21 cellular contexts compared by ENCODE assay signal in the genomic region with DNA sequence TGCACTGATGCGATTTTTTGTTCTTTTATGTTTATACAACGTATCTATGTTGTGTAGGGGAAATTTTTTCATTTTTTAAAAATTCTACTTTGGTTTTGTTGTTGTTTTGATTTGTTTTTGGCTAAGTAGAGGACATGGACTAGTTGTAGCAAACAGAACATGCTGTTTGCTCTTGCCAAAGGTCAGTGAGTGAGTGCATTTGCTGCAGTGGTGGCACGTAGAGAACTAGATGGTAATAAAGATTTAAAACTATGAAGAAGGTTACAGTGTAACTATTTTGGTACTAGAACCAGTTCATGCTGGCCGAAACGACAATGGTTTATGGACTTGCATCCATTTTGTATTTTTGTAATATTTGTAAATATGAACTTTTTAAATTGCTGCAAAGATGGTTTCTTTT. TPM values are rescaled to one million over a fixed set of nuclear protein-coding genes. Genes with fewer than 3 reads are reported as not detected.
DNase-seq lines count a peak whose midpoint lies in the region; ATAC-seq, FAIRE-seq and TF ChIP-seq lines count a peak whose summit lies in the region.
"Had no signal": no experiment of that assay in that cellular context is flagged by ENCODE, and none has a peak within 500 bp of the region (broad histone marks: within the 10 kb centered on the region; RNA-seq: fewer than 3 reads in every experiment).

No MANE protein-coding gene starts in this region.

- peak; percentile 81 for FAIRE-seq in kidney (lab: Jason Lieb, UNC)
- peak; percentile 97 for FAIRE-seq in pancreas (lab: Jason Lieb, UNC)
- FAIRE-seq: frontal cortex had no signal

- H3K4me1 ChIP-seq in kidney (ENCODE audit: control insufficient read depth in 1 of 2, insufficient read depth in 1 of 2, low read depth in 1 of 2, low read length in 2 of 2) (peaks cover 0 to 4% of the 10 kb centered on the region in 2 donors), pancreas (peaks cover 0 to 7% (median 4%) of the 10 kb centered on the region in 3 donors), transverse colon (peaks cover 0 to 4% (median 2%) of the 10 kb centered on the region in 4 donors), esophagus squamous epithelium (peaks cover 0 to 15% (median 0%) of the 10 kb centered on the region in 3 donors)

- no peak overlapping the region for H3K4me3 ChIP-seq in kidney (ENCODE audit: low read length in 2 of 2)
- no peak overlapping the region for H3K4me3 ChIP-seq in pancreas
- H3K4me3 ChIP-seq in transverse colon = no peak overlapping the region
- no peak overlapping the region for H3K4me3 ChIP-seq in esophagus squamous epithelium

- TF ChIP-seq CTCF in kidney (IDR thresholded peaks at IDR 0.05; ENCODE audit: borderline replicate concordance, extremely low read depth, insufficient read depth) = no peak
- TF ChIP-seq CTCF in pancreas (IDR thresholded peaks at IDR 0.05) = no peak
- no peak for TF ChIP-seq CTCF in transverse colon (IDR thresholded peaks at IDR 0.05)
- no peak for TF ChIP-seq CTCF in esophagus squamous epithelium (IDR thresholded peaks at IDR 0.05)

- H3K36me3 ChIP-seq in kidney (ENCODE audit: control insufficient read depth in 1 of 2, insufficient read depth in 2 of 2, low read length in 2 of 2) = no peaks in the 10 kb centered on the region
- H3K36me3 ChIP-seq in pancreas = no peaks in the 10 kb centered on the region
- H3K36me3 ChIP-seq in transverse colon = no peaks in the 10 kb centered on the region
- H3K36me3 ChIP-seq in esophagus squamous epithelium = peaks cover 0 to 8% (median 0%) of the 10 kb centered on the region in 3 donors
- H3K36me3 ChIP-seq: brain microvascular endothelial cell had no signal

- TF ChIP-seq POLR2A in transverse colon (IDR thresholded peaks at IDR 0.05) = no peak
- no peak for TF ChIP-seq POLR2A in esophagus squamous epithelium (IDR thresholded peaks at IDR 0.05)

- in situ Hi-C loops in transverse colon (cut with MboI; ENCODE audit: low pct_ligation_motif_present in 1 of 4, low pct_unique_long_range_greater_than_20kb in 1 of 4, low sequenced_read_pairs in 3 of 4) = loop anchor here in 1 of 4 donors (25.0 kb wide), 1 partner anchor 1602 kb away; a partner anchor contains a TSS

- peak overlapping the region in 1 of 2 donors; percentile 72 for H3K27ac ChIP-seq in kidney (ENCODE audit: low read depth in 2 of 2, low read length in 2 of 2)
- peak overlapping the region in 2 of 4 donors; percentile 10 to 74 for H3K27ac ChIP-seq in pancreas
- peak overlapping the region; percentile 86 to 92 (median 87) for H3K27ac ChIP-seq in transverse colon
- H3K27ac ChIP-seq in esophagus squamous epithelium = peak overlapping the region in 1 of 4 donors; percentile 86
- H3K27ac ChIP-seq: brain microvascular endothelial cell had no signal

- ATAC-seq in pancreas = no peak
- ATAC-seq: T-cell had no signal

- H3K9me3 ChIP-seq in kidney (ENCODE audit: control insufficient read depth in 1 of 2, low read length in 2 of 2) (no peaks in the 10 kb centered on the region), pancreas (no peaks in the 10 kb centered on the region), transverse colon (no peaks in the 10 kb centered on the region), esophagus squamous epithelium (no peaks in the 10 kb centered on the region)

- H3K27me3 ChIP-seq in pancreas (no peaks in the 10 kb centered on the region), transverse colon (no peaks in the 10 kb centered on the region), esophagus squamous epithelium (no peaks in the 10 kb centered on the region)
- H3K27me3 ChIP-seq: brain microvascular endothelial cell had no signal

- H3K9ac ChIP-seq in kidney (ENCODE audit: low read length in 2 of 2) = no peak overlapping the region

- no peak for TF ChIP-seq EP300 in transverse colon (IDR thresholded peaks at IDR 0.05; ENCODE audit: low read depth)

- intact Hi-C loops in kidney (cut with DNase I) (no loop called here), pancreas (cut with DNase I) (no loop called here), transverse colon (cut with DNase I; ENCODE audit: low total_unique reads) (no loop called here), esophagus squamous epithelium (cut with DNase I) (no loop called here)

- 16 to 37% methylated on average over 5 of the region's 5 CpGs for WGBS in pancreas, 2 donors
- WGBS in transverse colon (ENCODE audit: low coverage in 1 of 2), 2 donors = 20 to 47% methylated on average over 5 of the region's 5 CpGs
- WGBS in esophagus squamous epithelium, 2 donors = 49 to 55% methylated on average over 5 of the region's 5 CpGs

- DNase-seq in HuH-7.5 (ENCODE audit: low spot score) (peak; percentile 20), kidney (no peak), pancreas (no peak), transverse colon (peak; percentile 14), NCI-H748 treated with DMSO at 0.1 percent for 48 hours (lab: John Stamatoyannopoulos, UW) (no peak), esophagus squamous epithelium (lab: John Stamatoyannopoulos, UW) (no peak)
- DNase-seq in central memory CD4-positive, alpha-beta T cell = no peak
- DNase-seq: activated CD4-positive, alpha-beta T cell treated with anti-CD3 and anti-CD28 coated beads, Interleukin-2, amount 10 ng/mL, durations not matched to agents 24 days and 14 days; brain microvascular endothelial cell; CD8-positive, alpha-beta memory T cell; DMS53; GF-D8; hypothalamus; islet precursor cell; KG1; NCI-H1694 treated with DMSO at 0.1 percent for 48 hours; NCI-H82; OCI-M1; SHP77; T-cell had no signal

RNA-seq across cellular contexts. Expression of a gene that starts 1.9 kb away (rescaled TPM):
- total RNA-seq in kidney (9.9 TPM), pancreas (1 to 10 TPM; 3.8 to 6.1 (median 4.6) TPM), transverse colon (10 to 100 TPM in 3 of 4 donors, 1 to 10 TPM in 1; 9.7 to 21.1 (median 13.8) TPM), esophagus squamous epithelium (10 to 100 TPM in 2 of 4 donors, 1 to 10 TPM in 2; 2.6 to 11.8 (median 7.5) TPM)
- polyA plus RNA-seq in kidney (ENCODE audit: insufficient read depth, low read depth, low replicate concordance) (8.5 TPM), pancreas (10 to 100 TPM; 10.0 to 15.5 TPM)

Comparison
In these comparisons a context has a peak if more than half of its experiments do, and no peak if none do; other contexts are left out.
1. DNase-seq: peak in HuH-7.5 (single experiment) and transverse colon (single experiment); none in kidney (single experiment), pancreas (0 of 6), NCI-H748 treated with DMSO at 0.1 percent for 48 hours (single experiment), esophagus squamous epithelium (single experiment) and central memory CD4-positive, alpha-beta T cell (single experiment).